In genomic region chr12:131796754-131797587, GRCh38 we compare ENCODE assay signal across 23 cellular contexts. TPM values are rescaled to one million over a fixed set of nuclear protein-coding genes. Genes with fewer than 3 reads are reported as not detected.
DNase-seq lines count a peak whose midpoint lies in the region; TF ChIP-seq lines count a peak whose summit lies in the region.
"Had no signal": no experiment of that assay in that cellular context is flagged by ENCODE, and none has a peak within 500 bp of the region (broad histone marks: within the 10 kb centered on the region; RNA-seq: fewer than 3 reads in every experiment).

No MANE protein-coding gene starts in this region.

- peak; percentile 17; the same call in 1 of the 2 replicates for TF ChIP-seq RAD21 in Ishikawa (IDR thresholded peaks at IDR 0.05; ENCODE audit: low read depth)

- H3K27me3 ChIP-seq in BLaER1 (no peaks in the 10 kb centered on the region), endodermal cell (ENCODE audit: control insufficient read depth, insufficient read depth, low read length, poor library complexity, severe bottlenecking) (no peaks in the 10 kb centered on the region), neuronal stem cell (ENCODE audit: control insufficient read depth in 3 of 3, insufficient read depth in 3 of 3, low read depth in 1 of 3, low read length in 3 of 3) (no peaks in the 10 kb centered on the region)
- H3K27me3 ChIP-seq: brain microvascular endothelial cell, dorsolateral prefrontal cortex, heart right ventricle had no signal

- peaks cover 67% of the 10 kb centered on the region; the same call in 1 of the 2 replicates for H4K20me1 ChIP-seq in BLaER1

- H3K27me3 Mint-ChIP-seq in endodermal cell (ENCODE audit: insufficient read depth): no peaks in the 10 kb centered on the region

- H2BK15ac ChIP-seq in neuronal stem cell (ENCODE audit: low read length): no peak overlapping the region

- H3K27ac ChIP-seq in BLaER1 (peak overlapping the region; percentile 56; the same call in 1 of the 2 replicates), endodermal cell (ENCODE audit: low read depth, low read length) (no peak overlapping the region), neuronal stem cell (replicated peaks; ENCODE audit: low read length) (no peak overlapping the region)
- H3K27ac ChIP-seq: brain microvascular endothelial cell, heart right ventricle had no signal

- no peak overlapping the region for H2BK120ac ChIP-seq in neuronal stem cell (ENCODE audit: low read depth, low read length)

- H3K4ac ChIP-seq in neuronal stem cell (ENCODE audit: low read length): no peak overlapping the region

- H3K4me2 ChIP-seq in BLaER1: peak overlapping the region; percentile 86
- H3K4me2 ChIP-seq in neuronal stem cell (ENCODE audit: insufficient read depth, low read length, poor library complexity, severe bottlenecking): no peak overlapping the region

- H3K79me1 ChIP-seq in neuronal stem cell (ENCODE audit: low read depth, low read length): peaks cover 2% of the 10 kb centered on the region

- no peaks in the 10 kb centered on the region for H3K9me3 ChIP-seq in BLaER1
- H3K9me3 ChIP-seq in endodermal cell (ENCODE audit: control insufficient read depth, low read length): no peaks in the 10 kb centered on the region
- peaks cover 0 to 3% of the 10 kb centered on the region in 2 donors for H3K9me3 ChIP-seq in neuronal stem cell (replicated peaks in 1 of 2; ENCODE audit: control insufficient read depth in 2 of 2, insufficient read depth in 1 of 2, low read depth in 1 of 2, low read length in 2 of 2)
- H3K9me3 ChIP-seq: heart right ventricle, mucosa of descending colon had no signal

- H3K9me3 Mint-ChIP-seq in endodermal cell: no peaks in the 10 kb centered on the region
- H3K9me3 Mint-ChIP-seq: natural killer cell; T-helper 2 cell treated with Interferon-gamma antibody and Interleukin-4, amounts not matched to agents 5 μg/mL and 100 μg/mL, for 36 hours had no signal

- H2AK5ac ChIP-seq in neuronal stem cell (ENCODE audit: low read depth, low read length): no peak overlapping the region

- H3K23ac ChIP-seq in neuronal stem cell (ENCODE audit: low read depth, low read length, poor library complexity): no peak overlapping the region

- no peak overlapping the region for H2BK12ac ChIP-seq in neuronal stem cell (ENCODE audit: low read length)

- peak overlapping the region; percentile 69 for H3K27ac Mint-ChIP-seq in endodermal cell
- H3K27ac Mint-ChIP-seq: natural killer cell; T-helper 2 cell treated with Interferon-gamma antibody and Interleukin-4, amounts not matched to agents 5 μg/mL and 100 μg/mL, for 36 hours had no signal

- no peak overlapping the region for H2AFZ ChIP-seq in neuronal stem cell (ENCODE audit: low read length)

- H3K14ac ChIP-seq in neuronal stem cell (ENCODE audit: low read length): no peak overlapping the region

- H2BK5ac ChIP-seq in neuronal stem cell (ENCODE audit: low read length): peak overlapping the region; percentile 67

- H3K36me3 Mint-ChIP-seq in endodermal cell (ENCODE audit: low read depth): peaks cover 68% of the 10 kb centered on the region
- H3K36me3 Mint-ChIP-seq: natural killer cell had no signal

- H3K4me3 ChIP-seq in BLaER1 (no peak overlapping the region), endodermal cell (ENCODE audit: low read length) (no peak overlapping the region), neuronal stem cell (ENCODE audit: low read length in 2 of 2) (no peak overlapping the region)
- H3K4me3 ChIP-seq: dorsolateral prefrontal cortex, heart right ventricle, mucosa of descending colon had no signal

- H3K4me3 Mint-ChIP-seq in endodermal cell: no peak overlapping the region
- H3K4me3 Mint-ChIP-seq: activated CD8-positive, alpha-beta T cell treated with anti-CD3 and anti-CD28 coated beads, Interleukin-2, amount 10 ng/mL, durations not matched to agents 7 days and 5 days; natural killer cell; T-helper 2 cell treated with Interferon-gamma antibody and Interleukin-4, amounts not matched to agents 5 μg/mL and 100 μg/mL, for 36 hours had no signal

- peaks cover 6% of the 10 kb centered on the region for H3K4me1 Mint-ChIP-seq in endodermal cell

- DNase-seq in endodermal cell (peak; percentile 86), neuronal stem cell (ENCODE audit: low spot score) (no peak), occipital lobe (lab: John Stamatoyannopoulos, UW) (no peak), NCI-H1417 treated with DMSO at 0.1 percent for 48 hours (lab: John Stamatoyannopoulos, UW) (no peak)
- DNase-seq in stimulated activated naive CD4-positive, alpha-beta T cell (lab: John Stamatoyannopoulos, UW): no peak
- DNase-seq: activated CD4-positive, alpha-beta T cell treated with anti-CD3 and anti-CD28 coated beads for 4 hours; activated CD8-positive, alpha-beta T cell treated with anti-CD3 and anti-CD28 coated beads, Interleukin-2, amount 10 ng/mL, durations not matched to agents 7 days and 5 days; activated naive CD4-positive, alpha-beta T cell treated with anti-CD3 and anti-CD28 coated beads, Interleukin-2, amount 50 U/mL, for 16 hours; AML-193; amygdala; brain microvascular endothelial cell; dorsolateral prefrontal cortex; heart right ventricle; MM.1S; mucosa of descending colon; natural killer cell; NCI-H1436; NCI-H345; stimulated activated CD4-positive, alpha-beta T cell treated with anti-CD3 and anti-CD28 coated beads, Interleukin-15, amount 100 ng/mL, for 24 hours; stimulated activated CD4-positive, alpha-beta T cell treated with anti-CD3 and anti-CD28 coated beads, Interleukin-4, amount 100 ng/mL, for 4 hours had no signal

- peaks cover 84% of the 10 kb centered on the region for H3K4me1 ChIP-seq in BLaER1
- H3K4me1 ChIP-seq in endodermal cell (ENCODE audit: control insufficient read depth, insufficient read depth, low read length): peaks cover 4% of the 10 kb centered on the region
- peaks cover 3 to 18% of the 10 kb centered on the region in 2 donors for H3K4me1 ChIP-seq in neuronal stem cell (ENCODE audit: control insufficient read depth in 2 of 2, insufficient read depth in 1 of 2, low read depth in 1 of 2, low read length in 2 of 2)
- H3K4me1 ChIP-seq: heart right ventricle had no signal

- TF ChIP-seq EP300 in Ishikawa (IDR thresholded peaks at IDR 0.05; ENCODE audit: borderline replicate concordance): no peak

- TF ChIP-seq CTCF in endodermal cell (conservative IDR thresholded peaks at IDR 0.05): peak; percentile 56

- H3K9ac ChIP-seq in BLaER1 (no peak overlapping the region), endodermal cell (ENCODE audit: extremely low read depth, low read length, poor library complexity, severe bottlenecking) (no peak overlapping the region), neuronal stem cell (ENCODE audit: low read depth, low read length, poor library complexity) (no peak overlapping the region)

- peaks cover 62% of the 10 kb centered on the region for H3K36me3 ChIP-seq in BLaER1
- H3K36me3 ChIP-seq in endodermal cell (ENCODE audit: control insufficient read depth, insufficient read depth, low read length): peaks cover 34% of the 10 kb centered on the region
- peaks cover 24 to 88% of the 10 kb centered on the region in 2 donors for H3K36me3 ChIP-seq in neuronal stem cell (replicated peaks in 1 of 2; ENCODE audit: control insufficient read depth in 2 of 2, insufficient read depth in 2 of 2, low read length in 2 of 2)

- 90 to 95% methylated on average over 5 to 28 of the region's 28 CpGs for WGBS in endodermal cell (ENCODE audit: insufficient coverage in 1 of 2, insufficient read length in 1 of 2), 2 experiments
- WGBS in neuronal stem cell (ENCODE audit: extremely low coverage in 2 of 2, insufficient read length in 2 of 2, insufficient replicate concordance in 1 of 2), 2 donors: no CpG with 5 or more reads among the region's 28 CpGs

- H4K8ac ChIP-seq in neuronal stem cell (ENCODE audit: low read depth, low read length): no peak overlapping the region

- H3K18ac ChIP-seq in neuronal stem cell (ENCODE audit: low read length): no peak overlapping the region

- H4K91ac ChIP-seq in neuronal stem cell (ENCODE audit: low read depth, low read length, poor library complexity): no peak overlapping the region

TF ChIP-seq in Ishikawa, 13 proteins besides CTCF, POLR2A, EP300 and RAD21 (continues in another document):
- TF ChIP-seq TCF12 (IDR thresholded peaks at IDR 0.05; ENCODE audit: low read depth) (no peak), MAX (IDR thresholded peaks at IDR 0.05) (no peak), YY1 (IDR thresholded peaks at IDR 0.05; ENCODE audit: low read depth) (no peak), CEBPB (IDR thresholded peaks at IDR 0.05) (no peak), USF1 (IDR thresholded peaks at IDR 0.05) (no peak)

RNA-seq across cellular contexts. Expression of gene MMP17, which starts 31.2 kb away (rescaled TPM):
- total RNA-seq in endodermal cell (10 to 100 TPM; 10.9 to 12.0 TPM), occipital lobe (25.9 TPM)
- polyA plus RNA-seq in endodermal cell (2013, experiment 1 of 2): 22.2 TPM
- 19.9 TPM for polyA plus RNA-seq in endodermal cell (2013, experiment 2 of 2)
- polyA plus RNA-seq in neuronal stem cell (2013, experiment 1 of 2): 4.2 TPM
- polyA plus RNA-seq in neuronal stem cell (2013, experiment 2 of 2): 3.8 TPM
- total RNA-seq: activated CD8-positive, alpha-beta T cell treated with anti-CD3 and anti-CD28 coated beads, Interleukin-2, amount 10 ng/mL, durations not matched to agents 7 days and 5 days had no signal
